ENCODE assay signal across 28 cellular contexts in the genomic region with DNA sequence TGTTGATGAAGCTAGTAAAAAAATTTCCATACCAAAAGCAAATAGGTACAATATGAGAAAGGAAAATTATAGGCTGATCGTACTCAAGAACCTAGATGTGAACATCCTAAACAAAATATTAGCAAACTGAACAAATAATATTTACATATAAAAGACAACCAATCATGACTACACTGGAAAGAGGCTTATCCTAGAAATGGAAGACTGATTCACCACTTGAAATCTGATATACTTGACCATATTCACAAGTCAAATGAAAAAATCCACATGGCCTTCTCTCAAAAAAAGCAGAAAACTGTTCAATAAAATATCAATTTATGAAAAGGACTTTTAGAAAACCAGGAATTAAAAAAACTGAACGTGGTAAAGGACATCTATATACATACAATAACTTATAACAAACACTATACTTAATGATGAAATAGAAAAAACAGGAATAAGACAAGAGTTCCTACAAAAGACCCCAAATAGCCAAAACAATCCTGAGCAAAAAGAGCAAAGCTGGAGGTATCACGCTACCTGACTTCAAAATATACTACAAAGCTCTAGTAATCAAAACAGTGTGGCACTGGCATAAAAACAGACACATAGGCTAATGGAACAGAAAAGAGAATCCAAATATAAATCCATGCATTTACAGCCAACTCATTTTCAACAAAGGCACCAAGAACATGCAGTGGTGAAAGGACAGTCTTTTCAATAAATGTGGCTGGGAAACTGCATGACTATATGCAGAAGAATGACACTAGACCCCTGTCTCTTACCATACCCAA. TPM values are rescaled to one million over a fixed set of nuclear protein-coding genes. Genes with fewer than 3 reads are reported as not detected.
"Had no signal": no experiment of that assay in that cellular context is flagged by ENCODE, and none has a peak within 500 bp of the region (broad histone marks: within the 10 kb centered on the region; RNA-seq: fewer than 3 reads in every experiment).

No MANE protein-coding gene starts in this region.

- H3K36me3 ChIP-seq: MG63 had no signal

- H3K27me3 ChIP-seq: MG63 had no signal

- H3K9me3 Mint-ChIP-seq: activated T-helper 2 cell treated with anti-CD3 and anti-CD28 coated beads, Interferon-gamma antibody, Interleukin-2, Interleukin-4, amounts not matched to agents 10 μg/mL and 5 μg/mL and 100 μg/mL, durations not matched to agents 14 hours and 24 hours and 36 hours had no signal

- FAIRE-seq: TTC549 had no signal

- H3K4me1 Mint-ChIP-seq: activated naive CD4-positive, alpha-beta T cell treated with anti-CD3 and anti-CD28 coated beads, Interleukin-2, amount 10 ng/mL, durations not matched to agents 7 days and 5 days; activated naive CD8-positive, alpha-beta T cell treated with anti-CD3 and anti-CD28 coated beads for 36 hours; T-cell had no signal

- H3K36me3 Mint-ChIP-seq: activated naive CD4-positive, alpha-beta T cell treated with anti-CD3 and anti-CD28 coated beads, Interleukin-2, amount 10 ng/mL, durations not matched to agents 7 days and 5 days; activated naive CD8-positive, alpha-beta T cell treated with anti-CD3 and anti-CD28 coated beads for 36 hours; T-cell had no signal

- H3K4me3 Mint-ChIP-seq: activated CD8-positive, alpha-beta T cell treated with anti-CD3 and anti-CD28 coated beads for 36 hours; activated naive CD4-positive, alpha-beta T cell treated with anti-CD3 and anti-CD28 coated beads, Interleukin-2, amount 10 ng/mL, durations not matched to agents 7 days and 5 days; activated naive CD8-positive, alpha-beta T cell treated with anti-CD3 and anti-CD28 coated beads for 36 hours; activated T-cell treated with anti-CD3 and anti-CD28 coated beads, Interleukin-2, amount 50 U/mL, for 72 hours; T-cell had no signal

- DNase-seq: activated CD4-positive, alpha-beta T cell treated with anti-CD3 and anti-CD28 coated beads for 4 hours; activated CD8-positive, alpha-beta memory T cell treated with anti-CD3 and anti-CD28 coated beads, Interleukin-2, amount 50 U/mL, for 4 hours; activated CD8-positive, alpha-beta T cell treated with anti-CD3 and anti-CD28 coated beads for 36 hours; activated gamma-delta T cell treated with Interleukin-2 at 50 U/mL for 16 hours; activated naive CD4-positive, alpha-beta T cell treated with anti-CD3 and anti-CD28 coated beads, Interleukin-2, amount 10 ng/mL, durations not matched to agents 7 days and 5 days; activated naive CD8-positive, alpha-beta T cell treated with anti-CD3 and anti-CD28 coated beads for 36 hours; activated T-cell treated with anti-CD3 and anti-CD28 coated beads, Interleukin-2, amount 50 U/mL, for 72 hours; cerebellar nuclear complex; KG1; MG63; MV-4-11; NCI-H1092 treated with DMSO at 0.1 percent for 48 hours; NCI-H1417 treated with DMSO at 0.1 percent for 48 hours; NCI-H1694; NCI-H2029; NCI-H2107; NCI-H2171 treated with DMSO at 0.1 percent for 48 hours; NCI-H226; NCI-H526 treated with DMSO at 0.1 percent for 48 hours; NK-92 treated with Interleukin-12 subunit alpha and Interleukin-12 subunit beta, amount 100 ng/mL, for 24 hours; SHP77 treated with DMSO at 0.1 percent for 48 hours; T-cell; T-helper 2 cell; T1000 had no signal

- H3K4me3 ChIP-seq: MG63 had no signal

- H3K27ac Mint-ChIP-seq: activated CD8-positive, alpha-beta T cell treated with anti-CD3 and anti-CD28 coated beads for 36 hours; activated naive CD4-positive, alpha-beta T cell treated with anti-CD3 and anti-CD28 coated beads, Interleukin-2, amount 10 ng/mL, durations not matched to agents 7 days and 5 days; activated naive CD8-positive, alpha-beta T cell treated with anti-CD3 and anti-CD28 coated beads for 36 hours; activated T-cell treated with anti-CD3 and anti-CD28 coated beads, Interleukin-2, amount 50 U/mL, for 72 hours; activated T-helper 2 cell treated with anti-CD3 and anti-CD28 coated beads, Interferon-gamma antibody, Interleukin-2, Interleukin-4, amounts not matched to agents 10 μg/mL and 5 μg/mL and 100 μg/mL, durations not matched to agents 14 hours and 24 hours and 36 hours; T-cell had no signal

- ATAC-seq: activated CD8-positive, alpha-beta T cell treated with anti-CD3 and anti-CD28 coated beads for 36 hours; activated T-cell treated with anti-CD3 and anti-CD28 coated beads, Interleukin-2, amount 50 U/mL, for 72 hours; T-cell had no signal

RNA-seq across cellular contexts. Expression of gene FAM180A, which starts 29.2 kb away (rescaled TPM):
- total RNA-seq: activated CD8-positive, alpha-beta T cell treated with anti-CD3 and anti-CD28 coated beads for 36 hours; activated naive CD8-positive, alpha-beta T cell treated with anti-CD3 and anti-CD28 coated beads for 36 hours; activated T-cell treated with anti-CD3 and anti-CD28 coated beads, Interleukin-2, amount 50 U/mL, for 72 hours; activated T-helper 2 cell treated with anti-CD3 and anti-CD28 coated beads, Interferon-gamma antibody, Interleukin-2, Interleukin-4, amounts not matched to agents 10 μg/mL and 5 μg/mL and 100 μg/mL, durations not matched to agents 14 hours and 24 hours and 36 hours; NCI-H460; SK-MEL-5; T-cell had no signal

RNA-seq across cellular contexts. Expression of gene SLC13A4, which starts 49.8 kb away (rescaled TPM):
- total RNA-seq: activated CD8-positive, alpha-beta T cell treated with anti-CD3 and anti-CD28 coated beads for 36 hours; activated naive CD8-positive, alpha-beta T cell treated with anti-CD3 and anti-CD28 coated beads for 36 hours; activated T-cell treated with anti-CD3 and anti-CD28 coated beads, Interleukin-2, amount 50 U/mL, for 72 hours; activated T-helper 2 cell treated with anti-CD3 and anti-CD28 coated beads, Interferon-gamma antibody, Interleukin-2, Interleukin-4, amounts not matched to agents 10 μg/mL and 5 μg/mL and 100 μg/mL, durations not matched to agents 14 hours and 24 hours and 36 hours; NCI-H460; T-cell had no signal
